Comparison of ENCODE assay signal across 24 cellular contexts in genomic region chrX:78759081-78759480, GRCh38. TPM values are rescaled to one million over a fixed set of nuclear protein-coding genes. Genes with fewer than 3 reads are reported as not detected.
"Had no signal": no experiment of that assay in that cellular context is flagged by ENCODE, and none has a peak within 500 bp of the region (broad histone marks: within the 10 kb centered on the region; RNA-seq: fewer than 3 reads in every experiment).

No MANE protein-coding gene starts in this region.

- H3K27me3 ChIP-seq: gastroesophageal sphincter, left lung, neural progenitor cell, right atrium auricular region, stomach, thyroid gland, vagina had no signal

- H3K36me3 ChIP-seq: gastroesophageal sphincter, heart left ventricle, left lung, prostate gland, right atrium auricular region, stomach, thyroid gland, vagina had no signal

- H3K4me3 Mint-ChIP-seq: naive thymus-derived CD4-positive, alpha-beta T cell; nephron; neural progenitor cell; stimulated activated effector memory CD8-positive, alpha-beta T cell treated with anti-CD3 and anti-CD28 coated beads, Interleukin-12 subunit alpha, Interleukin-12 subunit beta, amount 100 ng/mL, for 72 hours had no signal

- H2AFZ ChIP-seq: neural progenitor cell, parathyroid adenoma had no signal

- H3K4me2 ChIP-seq: neural progenitor cell had no signal

- H3K4me1 Mint-ChIP-seq: nephron; neural progenitor cell; stimulated activated effector memory CD8-positive, alpha-beta T cell treated with anti-CD3 and anti-CD28 coated beads, Interleukin-12 subunit alpha, Interleukin-12 subunit beta, amount 100 ng/mL, for 72 hours had no signal

- H3K27me3 Mint-ChIP-seq: naive thymus-derived CD4-positive, alpha-beta T cell had no signal

- H3K9me3 ChIP-seq: gastroesophageal sphincter, heart left ventricle, left lung, prostate gland, right atrium auricular region, stomach, thyroid gland, vagina had no signal

- H3K79me2 ChIP-seq: parathyroid adenoma had no signal

- H3K9me3 Mint-ChIP-seq: nephron; stimulated activated effector memory CD8-positive, alpha-beta T cell treated with anti-CD3 and anti-CD28 coated beads, Interleukin-12 subunit alpha, Interleukin-12 subunit beta, amount 100 ng/mL, for 72 hours had no signal

- H3K27ac Mint-ChIP-seq: naive thymus-derived CD4-positive, alpha-beta T cell; nephron; neural progenitor cell; stimulated activated effector memory CD8-positive, alpha-beta T cell treated with anti-CD3 and anti-CD28 coated beads, Interleukin-12 subunit alpha, Interleukin-12 subunit beta, amount 100 ng/mL, for 72 hours had no signal

- H3K4me3 ChIP-seq: dorsolateral prefrontal cortex, gastroesophageal sphincter, heart left ventricle, left lung, neural progenitor cell, prostate gland, right atrium auricular region, stomach, thyroid gland, vagina had no signal

- H3K27ac ChIP-seq: dorsolateral prefrontal cortex, gastroesophageal sphincter, heart left ventricle, left lung, neural progenitor cell, parathyroid adenoma, prostate gland, right atrium auricular region, stomach, thyroid gland, vagina had no signal

- DNase-seq: dorsolateral prefrontal cortex; effector CD4-positive, alpha-beta T cell; heart left ventricle; hippocampal formation; left cardiac atrium; left lung; mesendoderm; midbrain; naive thymus-derived CD4-positive, alpha-beta T cell; stimulated activated CD4-positive, alpha-beta T cell treated with anti-CD3 and anti-CD28 coated beads, Interleukin-2, amount 100 ng/mL, for 24 hours; stimulated activated CD4-positive, alpha-beta T cell treated with anti-CD3 and anti-CD28 coated beads, Interleukin-4, amount 100 ng/mL, for 24 hours; stimulated activated naive CD4-positive, alpha-beta T cell treated with Interleukin-2 at 50 U/mL for 16 hours; stomach; thyroid gland had no signal

- H3K36me3 Mint-ChIP-seq: stimulated activated effector memory CD8-positive, alpha-beta T cell treated with anti-CD3 and anti-CD28 coated beads, Interleukin-12 subunit alpha, Interleukin-12 subunit beta, amount 100 ng/mL, for 72 hours had no signal

- H3K4me1 ChIP-seq: gastroesophageal sphincter, heart left ventricle, left lung, neural progenitor cell, parathyroid adenoma, prostate gland, right atrium auricular region, stomach, thyroid gland, vagina had no signal

- H3K9ac ChIP-seq: neural progenitor cell, parathyroid adenoma had no signal

RNA-seq across cellular contexts. Expression of gene LPAR4, which starts 11.6 kb away (rescaled TPM):
- total RNA-seq: kidney epithelial cell; lung microvascular endothelial cell; naive thymus-derived CD4-positive, alpha-beta T cell; vagina had no signal
- polyA plus RNA-seq: naive thymus-derived CD4-positive, alpha-beta T cell had no signal
